Comparison of ENCODE assay signal across 1 cellular context in the genomic region with DNA sequence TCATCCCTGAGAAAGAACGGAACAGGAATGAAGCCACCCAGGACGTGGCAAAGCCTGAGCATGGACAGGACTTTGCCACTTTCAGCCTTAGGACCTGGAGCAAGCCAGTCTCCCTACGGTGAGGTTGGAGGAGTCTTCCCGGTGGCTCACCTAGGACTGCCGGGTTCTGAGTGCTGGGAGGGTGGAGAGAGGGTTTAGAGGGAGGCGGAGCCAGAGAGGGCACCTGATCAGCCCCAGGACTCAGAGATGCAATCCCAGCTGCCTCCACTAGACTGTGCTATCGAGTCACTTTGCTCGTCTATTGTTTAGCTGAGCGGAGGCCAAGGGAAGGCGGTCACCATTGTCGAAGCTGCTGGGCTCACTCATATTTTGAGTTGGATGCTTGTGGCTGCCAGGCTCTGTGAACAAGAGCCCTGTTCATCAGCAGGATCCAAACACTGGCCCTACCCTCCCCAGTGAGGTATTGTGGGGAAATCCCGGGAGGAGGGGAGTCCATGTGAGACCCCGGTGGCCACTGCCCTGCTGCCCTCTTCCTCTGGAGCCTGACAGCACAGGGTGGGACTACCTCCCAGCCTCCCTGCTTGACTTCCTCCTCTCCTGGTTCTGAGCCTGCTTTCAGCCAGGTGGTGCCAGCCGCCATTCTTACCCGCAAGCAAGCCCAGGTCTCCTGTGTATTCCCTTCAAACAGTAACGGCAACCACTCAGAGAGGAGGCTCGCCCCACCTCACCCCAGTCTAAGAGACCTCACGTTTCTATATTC.
TF ChIP-seq lines count a peak whose summit lies in the region.

No MANE protein-coding gene starts in this region.

TF ChIP-seq in HepG2, 621 proteins besides CTCF, POLR2A, EP300 and RAD21 (continued from another document and continues in another):
- TF ChIP-seq, protein P1, sequence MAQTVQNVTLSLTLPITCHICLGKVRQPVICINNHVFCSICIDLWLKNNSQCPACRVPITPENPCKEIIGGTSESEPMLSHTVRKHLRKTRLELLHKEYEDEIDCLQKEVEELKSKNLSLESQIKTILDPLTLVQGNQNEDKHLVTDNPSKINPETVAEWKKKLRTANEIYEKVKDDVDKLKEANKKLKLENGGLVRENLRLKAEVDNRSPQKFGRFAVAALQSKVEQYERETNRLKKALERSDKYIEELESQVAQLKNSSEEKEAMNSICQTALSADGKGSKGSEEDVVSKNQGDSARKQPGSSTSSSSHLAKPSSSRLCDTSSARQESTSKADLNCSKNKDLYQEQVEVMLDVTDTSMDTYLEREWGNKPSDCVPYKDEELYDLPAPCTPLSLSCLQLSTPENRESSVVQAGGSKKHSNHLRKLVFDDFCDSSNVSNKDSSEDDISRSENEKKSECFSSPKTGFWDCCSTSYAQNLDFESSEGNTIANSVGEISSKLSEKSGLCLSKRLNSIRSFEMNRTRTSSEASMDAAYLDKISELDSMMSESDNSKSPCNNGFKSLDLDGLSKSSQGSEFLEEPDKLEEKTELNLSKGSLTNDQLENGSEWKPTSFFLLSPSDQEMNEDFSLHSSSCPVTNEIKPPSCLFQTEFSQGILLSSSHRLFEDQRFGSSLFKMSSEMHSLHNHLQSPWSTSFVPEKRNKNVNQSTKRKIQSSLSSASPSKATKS (CRISPR knock-in tag; IDR thresholded peaks at IDR 0.05): no peak
- TF ChIP-seq XRCC5 (optimal IDR thresholded peaks at IDR 0.05; ENCODE audit: low read length): peak; percentile 82
- TF ChIP-seq ZNF615 (CRISPR knock-in tag; IDR thresholded peaks at IDR 0.05; ENCODE audit: borderline replicate concordance): no peak
- 0 out of 2 replicates have a peak, but pooled peaks have one; percentile 46 for TF ChIP-seq IRF2 (CRISPR knock-in tag; IDR thresholded peaks at IDR 0.05)
- TF ChIP-seq ZNF180 (CRISPR knock-in tag; IDR thresholded peaks at IDR 0.05; ENCODE audit: borderline replicate concordance, low read depth): no peak
- no peak for TF ChIP-seq SP2 (CRISPR knock-in tag; IDR thresholded peaks at IDR 0.05)
- no peak for TF ChIP-seq ATM (IDR thresholded peaks at IDR 0.05; ENCODE audit: borderline replicate concordance)
- TF ChIP-seq ZNF256 (CRISPR knock-in tag; conservative IDR thresholded peaks at IDR 0.05): no peak
- TF ChIP-seq, protein P2, sequence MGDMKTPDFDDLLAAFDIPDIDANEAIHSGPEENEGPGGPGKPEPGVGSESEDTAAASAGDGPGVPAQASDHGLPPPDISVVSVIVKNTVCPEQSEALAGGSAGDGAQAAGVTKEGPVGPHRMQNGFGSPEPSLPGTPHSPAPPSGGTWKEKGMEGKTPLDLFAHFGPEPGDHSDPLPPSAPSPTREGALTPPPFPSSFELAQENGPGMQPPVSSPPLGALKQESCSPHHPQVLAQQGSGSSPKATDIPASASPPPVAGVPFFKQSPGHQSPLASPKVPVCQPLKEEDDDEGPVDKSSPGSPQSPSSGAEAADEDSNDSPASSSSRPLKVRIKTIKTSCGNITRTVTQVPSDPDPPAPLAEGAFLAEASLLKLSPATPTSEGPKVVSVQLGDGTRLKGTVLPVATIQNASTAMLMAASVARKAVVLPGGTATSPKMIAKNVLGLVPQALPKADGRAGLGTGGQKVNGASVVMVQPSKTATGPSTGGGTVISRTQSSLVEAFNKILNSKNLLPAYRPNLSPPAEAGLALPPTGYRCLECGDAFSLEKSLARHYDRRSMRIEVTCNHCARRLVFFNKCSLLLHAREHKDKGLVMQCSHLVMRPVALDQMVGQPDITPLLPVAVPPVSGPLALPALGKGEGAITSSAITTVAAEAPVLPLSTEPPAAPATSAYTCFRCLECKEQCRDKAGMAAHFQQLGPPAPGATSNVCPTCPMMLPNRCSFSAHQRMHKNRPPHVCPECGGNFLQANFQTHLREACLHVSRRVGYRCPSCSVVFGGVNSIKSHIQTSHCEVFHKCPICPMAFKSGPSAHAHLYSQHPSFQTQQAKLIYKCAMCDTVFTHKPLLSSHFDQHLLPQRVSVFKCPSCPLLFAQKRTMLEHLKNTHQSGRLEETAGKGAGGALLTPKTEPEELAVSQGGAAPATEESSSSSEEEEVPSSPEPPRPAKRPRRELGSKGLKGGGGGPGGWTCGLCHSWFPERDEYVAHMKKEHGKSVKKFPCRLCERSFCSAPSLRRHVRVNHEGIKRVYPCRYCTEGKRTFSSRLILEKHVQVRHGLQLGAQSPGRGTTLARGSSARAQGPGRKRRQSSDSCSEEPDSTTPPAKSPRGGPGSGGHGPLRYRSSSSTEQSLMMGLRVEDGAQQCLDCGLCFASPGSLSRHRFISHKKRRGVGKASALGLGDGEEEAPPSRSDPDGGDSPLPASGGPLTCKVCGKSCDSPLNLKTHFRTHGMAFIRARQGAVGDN (CRISPR knock-in tag; IDR thresholded peaks at IDR 0.05): peak; percentile 39
- peak; percentile 40; the same call in 1 of the 2 replicates for TF ChIP-seq HMGXB3 (CRISPR knock-in tag; IDR thresholded peaks at IDR 0.05; ENCODE audit: borderline replicate concordance)
- no peak for TF ChIP-seq TMF1 (CRISPR knock-in tag; IDR thresholded peaks at IDR 0.05; ENCODE audit: low read depth)
- TF ChIP-seq BCL6 (CRISPR knock-in tag; IDR thresholded peaks at IDR 0.05): no peak
- TF ChIP-seq GABPA (IDR thresholded peaks at IDR 0.05; ENCODE audit: low read depth, low read length): no peak
- no peak for TF ChIP-seq GABPA (CRISPR knock-in tag; IDR thresholded peaks at IDR 0.05; ENCODE audit: low read depth)
- 0 out of 2 replicates have a peak, but pooled peaks have one; percentile 36 for TF ChIP-seq MIER2 (CRISPR knock-in tag; IDR thresholded peaks at IDR 0.05)
- no peak for TF ChIP-seq TBX2 (CRISPR knock-in tag; IDR thresholded peaks at IDR 0.05; ENCODE audit: borderline replicate concordance)
- no peak for TF ChIP-seq NFYB (CRISPR knock-in tag; IDR thresholded peaks at IDR 0.05)
- TF ChIP-seq TP53 (CRISPR knock-in tag; conservative IDR thresholded peaks at IDR 0.05): no peak
- TF ChIP-seq ZNF549 (CRISPR knock-in tag; IDR thresholded peaks at IDR 0.05): no peak
- no peak for TF ChIP-seq ZNF780A (CRISPR knock-in tag; IDR thresholded peaks at IDR 0.05)
- no peak for TF ChIP-seq ONECUT2 (CRISPR knock-in tag; IDR thresholded peaks at IDR 0.05)
- TF ChIP-seq, protein P3, sequence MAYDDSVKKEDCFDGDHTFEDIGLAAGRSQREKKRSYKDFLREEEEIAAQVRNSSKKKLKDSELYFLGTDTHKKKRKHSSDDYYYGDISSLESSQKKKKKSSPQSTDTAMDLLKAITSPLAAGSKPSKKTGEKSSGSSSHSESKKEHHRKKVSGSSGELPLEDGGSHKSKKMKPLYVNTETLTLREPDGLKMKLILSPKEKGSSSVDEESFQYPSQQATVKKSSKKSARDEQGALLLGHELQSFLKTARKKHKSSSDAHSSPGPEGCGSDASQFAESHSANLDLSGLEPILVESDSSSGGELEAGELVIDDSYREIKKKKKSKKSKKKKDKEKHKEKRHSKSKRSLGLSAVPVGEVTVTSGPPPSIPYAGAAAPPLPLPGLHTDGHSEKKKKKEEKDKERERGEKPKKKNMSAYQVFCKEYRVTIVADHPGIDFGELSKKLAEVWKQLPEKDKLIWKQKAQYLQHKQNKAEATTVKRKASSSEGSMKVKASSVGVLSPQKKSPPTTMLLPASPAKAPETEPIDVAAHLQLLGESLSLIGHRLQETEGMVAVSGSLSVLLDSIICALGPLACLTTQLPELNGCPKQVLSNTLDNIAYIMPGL (CRISPR knock-in tag; IDR thresholded peaks at IDR 0.05; ENCODE audit: borderline replicate concordance in 1 of 2, low read depth in 1 of 2): peak in 1 of 2 experiments; percentile 61; a peak in 1 of 4 replicates
- no peak for TF ChIP-seq ZNF318 (CRISPR knock-in tag; IDR thresholded peaks at IDR 0.05)
- TF ChIP-seq ZNF569 (CRISPR knock-in tag; IDR thresholded peaks at IDR 0.05; ENCODE audit: borderline replicate concordance): no peak
- no peak for TF ChIP-seq ZNF362 (CRISPR knock-in tag; IDR thresholded peaks at IDR 0.05; ENCODE audit: borderline replicate concordance)
- no peak for TF ChIP-seq ZNF24 (IDR thresholded peaks at IDR 0.05)
- TF ChIP-seq U2AF2 (IDR thresholded peaks at IDR 0.05; ENCODE audit: low read depth, low read length): no peak
- TF ChIP-seq ZNF639 (CRISPR knock-in tag; conservative IDR thresholded peaks at IDR 0.05): no peak
